ENCODE assay signal across 8 cellular contexts in the genomic region with DNA sequence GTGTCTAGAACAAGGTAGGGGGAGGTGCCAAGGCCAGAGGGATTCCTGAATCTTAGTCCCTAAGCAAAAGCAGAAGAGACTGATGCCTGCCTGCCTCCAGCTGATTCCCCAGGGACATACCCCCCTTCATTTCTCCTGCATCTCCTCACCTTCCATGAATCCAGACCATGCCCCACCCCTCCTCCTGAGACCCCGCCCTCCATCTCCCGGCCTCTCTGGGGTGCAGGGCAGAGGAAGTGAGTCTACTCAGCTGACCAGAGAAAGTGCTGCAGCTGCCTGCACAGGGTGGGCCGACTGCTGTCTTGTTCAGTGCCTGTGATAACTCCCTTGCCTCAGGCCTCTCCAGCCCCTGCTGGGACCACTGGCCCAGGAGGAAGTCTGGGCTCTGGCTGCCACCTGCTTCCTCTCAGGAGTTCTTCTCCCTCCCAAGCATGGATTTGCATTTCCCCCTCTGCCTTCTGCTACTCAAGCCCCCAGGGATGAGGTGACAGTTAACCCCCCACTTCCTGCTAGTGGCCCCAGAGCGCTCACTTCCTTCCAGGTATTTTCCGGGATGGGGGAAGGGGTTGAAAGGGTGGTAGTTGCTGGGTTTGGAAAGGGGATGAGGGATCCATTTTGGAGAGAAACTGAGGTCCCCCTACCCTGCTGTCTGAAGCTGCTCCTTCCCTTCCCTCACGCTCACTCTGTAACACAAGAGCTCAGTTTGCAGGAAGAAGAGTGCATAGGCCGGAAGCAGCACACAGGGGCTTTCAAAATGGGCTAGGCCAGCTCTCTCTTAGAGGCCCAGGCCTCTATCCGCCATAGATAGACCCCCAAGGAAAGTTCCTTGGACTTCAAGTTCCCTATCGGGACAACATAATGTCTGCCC. TPM values are rescaled to one million over a fixed set of nuclear protein-coding genes. Genes with fewer than 3 reads are reported as not detected.
DNase-seq lines count a peak whose midpoint lies in the region; ATAC-seq lines count a peak whose summit lies in the region.

No MANE protein-coding gene starts in this region.

- no peaks in the 10 kb centered on the region for H3K9me3 Mint-ChIP-seq in activated T-cell treated with anti-CD3 and anti-CD28 coated beads, Interleukin-2, amount 50 U/mL, for 4 hours

- H3K9ac ChIP-seq in skeletal muscle satellite cell (ENCODE audit: low read depth, low read length) = no peak overlapping the region

- peak; percentile 80 for DNase-seq in AG08396 (ENCODE audit: low spot score)
- DNase-seq in NCI-H146 (lab: John Stamatoyannopoulos, UW) = peak; percentile 64
- DNase-seq in activated T-cell treated with anti-CD3 and anti-CD28 coated beads, Interleukin-2, amount 50 U/mL, for 4 hours = peak; percentile 33
- DNase-seq in left cardiac atrium = peak; percentile 51
- no peak for DNase-seq in NCI-H1092 treated with DMSO at 0.1 percent for 48 hours (lab: John Stamatoyannopoulos, UW)

- H3K27me3 Mint-ChIP-seq in activated T-cell treated with anti-CD3 and anti-CD28 coated beads, Interleukin-2, amount 50 U/mL, for 4 hours (ENCODE audit: low read depth) = no peaks in the 10 kb centered on the region

- no peak overlapping the region for H3K4me3 ChIP-seq in skeletal muscle satellite cell (ENCODE audit: low read length)

- peaks cover 20% of the 10 kb centered on the region for H3K36me3 Mint-ChIP-seq in activated T-cell treated with anti-CD3 and anti-CD28 coated beads, Interleukin-2, amount 50 U/mL, for 4 hours (ENCODE audit: insufficient read depth)

- ATAC-seq in GM21619 (IDR thresholded peaks at IDR 0.05; ENCODE audit: unreplicated experiment) (peak; percentile 19), left cardiac atrium (peak in 1 of 2 donors; percentile 73), GM19452 (IDR thresholded peaks at IDR 0.05; ENCODE audit: unreplicated experiment) (no peak)
- ATAC-seq in activated T-cell treated with anti-CD3 and anti-CD28 coated beads, Interleukin-2, amount 50 U/mL, for 4 hours = peak; percentile 7 to 15

- peak overlapping the region; percentile 100 for H3K4me3 Mint-ChIP-seq in activated T-cell treated with anti-CD3 and anti-CD28 coated beads, Interleukin-2, amount 50 U/mL, for 4 hours

- no peaks in the 10 kb centered on the region for H3K9me3 ChIP-seq in skeletal muscle satellite cell (replicated peaks; ENCODE audit: low read length)

- H3K4me2 ChIP-seq in skeletal muscle satellite cell (ENCODE audit: low read length) = peak overlapping the region; percentile 40

- no peaks in the 10 kb centered on the region for H3K27me3 ChIP-seq in skeletal muscle satellite cell (ENCODE audit: control insufficient read depth, insufficient read depth, low read length)

- intact Hi-C loops in left cardiac atrium (cut with DNase I) = no loop called here

- no peaks in the 10 kb centered on the region for H3K36me3 ChIP-seq in skeletal muscle satellite cell (ENCODE audit: insufficient read depth, low read length)

- H3K4me1 Mint-ChIP-seq in activated T-cell treated with anti-CD3 and anti-CD28 coated beads, Interleukin-2, amount 50 U/mL, for 4 hours (ENCODE audit: low read depth) = peaks cover 83% of the 10 kb centered on the region

- peaks cover 16% of the 10 kb centered on the region for H3K4me1 ChIP-seq in skeletal muscle satellite cell (ENCODE audit: control insufficient read depth, insufficient read depth, low read length)

RNA-seq across cellular contexts. Expression of a gene that starts 10.5 kb away (rescaled TPM):
- 10 to 100 TPM; 38.6 to 49.6 (median 43.2) TPM for total RNA-seq in activated T-cell treated with anti-CD3 and anti-CD28 coated beads, Interleukin-2, amount 50 U/mL, for 4 hours
- 1 to 10 TPM; 8.8 to 9.0 TPM for total RNA-seq in left cardiac atrium
- not detected in 2 replicates for total RNA-seq in skeletal muscle satellite cell (2012; rRNA removed)

RNA-seq across cellular contexts. Expression of a gene that starts 12.9 kb away (rescaled TPM):
- 100 to 1,000 TPM; 144 to 154 (median 152) TPM for total RNA-seq in activated T-cell treated with anti-CD3 and anti-CD28 coated beads, Interleukin-2, amount 50 U/mL, for 4 hours
- total RNA-seq in left cardiac atrium = 10 to 100 TPM; 49.4 to 60.6 TPM
- 31.9 and 34.3 TPM in 2 replicates for total RNA-seq in skeletal muscle satellite cell (2012; rRNA removed)

RNA-seq across cellular contexts. Expression of a gene that starts 58.4 kb away (rescaled TPM):
- not detected for total RNA-seq in activated T-cell treated with anti-CD3 and anti-CD28 coated beads, Interleukin-2, amount 50 U/mL, for 4 hours
- total RNA-seq in left cardiac atrium = under 1 TPM; 0.24 to 0.32 TPM
- total RNA-seq in skeletal muscle satellite cell (2012; rRNA removed) = not detected in 2 replicates
